ENCODE assay signal across 25 cellular contexts in the genomic region with DNA sequence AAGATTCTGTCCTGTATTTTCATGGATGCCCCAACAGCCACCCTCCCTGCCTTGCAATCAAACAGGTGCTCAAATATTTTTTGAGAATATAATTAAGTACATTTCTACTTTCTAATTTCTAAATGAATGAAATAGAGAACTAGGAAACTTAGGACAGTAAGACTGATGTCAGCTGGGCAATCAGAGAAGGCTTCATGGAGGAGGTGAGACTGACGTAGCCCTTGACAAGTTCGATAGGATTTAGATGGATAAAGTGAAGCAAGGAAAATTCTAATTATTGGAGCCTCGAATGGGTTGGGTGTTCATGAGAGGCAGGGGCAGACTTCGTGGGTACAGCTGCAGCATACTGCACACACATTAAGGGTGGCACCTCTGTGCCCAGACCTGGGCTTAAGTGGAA. TPM values are rescaled to one million over a fixed set of nuclear protein-coding genes. Genes with fewer than 3 reads are reported as not detected.
DNase-seq lines count a peak whose midpoint lies in the region; ATAC-seq, FAIRE-seq and TF ChIP-seq lines count a peak whose summit lies in the region.
"Had no signal": no experiment of that assay in that cellular context is flagged by ENCODE, and none has a peak within 500 bp of the region (broad histone marks: within the 10 kb centered on the region; RNA-seq: fewer than 3 reads in every experiment).

No MANE protein-coding gene starts in this region.

- H3K9me3 Mint-ChIP-seq in effector memory CD8-positive, alpha-beta T cell, result no peaks in the 10 kb centered on the region
- H3K9me3 Mint-ChIP-seq: IgD-negative memory B cell had no signal

- no peak for FAIRE-seq in A549 (lab: Jason Lieb, UNC)
- FAIRE-seq: GM12878, HTR-8/SVneo had no signal

- H3K27ac ChIP-seq in A549 (peak overlapping the region; percentile 78 to 97), BLaER1 (peak overlapping the region; percentile 73)

- DNase-seq in A549 (ENCODE audit: low read depth in 1 of 2, low spot score in 1 of 2) (no peak), T-helper 17 cell (no peak), posterior vena cava (ENCODE audit: low spot score) (peak; percentile 4)
- no peak for DNase-seq in effector memory CD8-positive, alpha-beta T cell
- DNase-seq in stimulated activated CD8-positive, alpha-beta memory T cell treated with anti-CD3 and anti-CD28 coated beads, Interleukin-4, amount 100 ng/mL, for 48 hours, result no peak
- DNase-seq: AML-193, COR-L47, DMS153, GF-D8, GOT3, Kasumi-1, MG63, NCI-H1048, NCI-H1436 treated with DMSO at 0.1 percent for 48 hours, NCI-H2029, NCI-H345, NCI-H524 treated with DMSO at 0.1 percent for 48 hours, SHP77 treated with DMSO at 0.1 percent for 48 hours, SK-N-SH had no signal

- H3K4me1 Mint-ChIP-seq in T-helper 17 cell, result peaks cover 20% of the 10 kb centered on the region
- H3K4me1 Mint-ChIP-seq in effector memory CD8-positive, alpha-beta T cell (ENCODE audit: low read depth in 2 of 2), result peaks cover 10% of the 10 kb centered on the region in 2 donors

- WGBS in A549 (ENCODE audit: missing lambda C conversion rate), result 85% methylated on average over 4 of the region's 4 CpGs

- TF ChIP-seq POLR2A in A549 (IDR thresholded peaks at IDR 0.05; ENCODE audit: low read length), result no peak

- H3K4me1 ChIP-seq in A549 (peaks cover 55% of the 10 kb centered on the region), BLaER1 (peaks cover 62% of the 10 kb centered on the region)

- peak overlapping the region; percentile 14 for H3K27ac Mint-ChIP-seq in T-helper 17 cell
- H3K27ac Mint-ChIP-seq in effector memory CD8-positive, alpha-beta T cell, result no peak overlapping the region

- H3K4me2 ChIP-seq in A549, result no peak overlapping the region
- peak overlapping the region; percentile 90 for H3K4me2 ChIP-seq in BLaER1
- H3K4me2 ChIP-seq: SK-N-SH had no signal

- H3K36me3 ChIP-seq in BLaER1, result no peaks in the 10 kb centered on the region
- H3K36me3 ChIP-seq: MG63 had no signal

- TF ChIP-seq RAD21 in A549 (conservative IDR thresholded peaks at IDR 0.05 in 1 of 2, IDR thresholded peaks at IDR 0.05 in 1 of 2), result no peak

- no peaks in the 10 kb centered on the region for H3K27me3 Mint-ChIP-seq in T-helper 17 cell
- H3K27me3 Mint-ChIP-seq in effector memory CD8-positive, alpha-beta T cell, result no peaks in the 10 kb centered on the region
- H3K27me3 Mint-ChIP-seq: IgD-negative memory B cell had no signal

- peaks cover 3% of the 10 kb centered on the region for H3K36me3 Mint-ChIP-seq in T-helper 17 cell (ENCODE audit: low read depth)
- peaks cover 12% of the 10 kb centered on the region for H3K36me3 Mint-ChIP-seq in effector memory CD8-positive, alpha-beta T cell (ENCODE audit: insufficient read depth)

- ATAC-seq in A549, result no peak
- ATAC-seq in T-helper 17 cell, result no peak
- no peak for ATAC-seq in effector memory CD8-positive, alpha-beta T cell (replicated peaks)
- no peak for ATAC-seq in GM18909 (IDR thresholded peaks at IDR 0.05; ENCODE audit: poor library complexity, unreplicated experiment)
- ATAC-seq: GM12878, HCT116 had no signal

- TF ChIP-seq CTCF in A549 (IDR thresholded peaks at IDR 0.05), result no peak

- CTCF ChIA-PET in A549 (lab: Yijun Ruan, JAX), result interaction anchor here (0.9 to 5.8 kb wide), 8 partner anchors 11 to 438 kb away, joined by 3 to 31 read pairs (median 5); no protein-coding TSS in a partner anchor

- H3K4me3 ChIP-seq in A549 (no peak overlapping the region), BLaER1 (no peak overlapping the region)
- H3K4me3 ChIP-seq: GM12878, MG63 had no signal

- POLR2A ChIA-PET in A549 (lab: Yijun Ruan, JAX), result no interaction called here

- H3K27me3 ChIP-seq in BLaER1, result no peaks in the 10 kb centered on the region
- H3K27me3 ChIP-seq: MG63 had no signal

- TF ChIP-seq EP300 in A549 (IDR thresholded peaks at IDR 0.05), result no peak

- no peaks in the 10 kb centered on the region for H3K9me3 ChIP-seq in A549
- no peaks in the 10 kb centered on the region for H3K9me3 ChIP-seq in BLaER1
- no peaks in the 10 kb centered on the region for H3K9me3 ChIP-seq in T-helper 17 cell (ENCODE audit: control insufficient read depth, low read length, poor library complexity, severe bottlenecking)
- H3K9me3 ChIP-seq: MG63, SK-N-SH had no signal

- H4K20me1 ChIP-seq in BLaER1, result no peaks in the 10 kb centered on the region

- intact Hi-C loops in posterior vena cava (cut with DNase I), result no loop called here

- no peak overlapping the region for H3K4me3 Mint-ChIP-seq in T-helper 17 cell
- no peak overlapping the region for H3K4me3 Mint-ChIP-seq in effector memory CD8-positive, alpha-beta T cell

- H3K9ac ChIP-seq in BLaER1, result peak overlapping the region; percentile 18; the same call in 1 of the 2 replicates
- H3K9ac ChIP-seq: SK-N-SH had no signal

TF ChIP-seq in A549, 52 proteins besides CTCF, POLR2A, EP300 and RAD21:
- TF ChIP-seq ZFP36 (IDR thresholded peaks at IDR 0.05; ENCODE audit: borderline replicate concordance, partially characterized antibody) (peak; percentile 82), CBX2 (IDR thresholded peaks at IDR 0.05; ENCODE audit: borderline replicate concordance, low read depth) (no peak)

RNA-seq across cellular contexts. Expression of a gene that starts 36.0 kb away (rescaled TPM):
- polyA plus RNA-seq in A549 (2011; rRNA removed) (1.2 and 1.7 TPM in 2 replicates), A549 (2017; fragmentation: RNase III; extraction: RNeasy Plus Mini Kit Qiagen cat#74134 plus additional on column Dnase treatment) (0.67 to 0.76 TPM (median 0.70 TPM) in 3 replicates)
- polyA plus RNA-seq in A549 (2012; cell fraction: cytosol; rRNA removed), result 1.2 and 1.5 TPM in 2 replicates
- polyA plus RNA-seq in A549 (2012; cell fraction: nucleus; rRNA removed), result 0.82 and 0.83 TPM in 2 replicates
- 1.6 and 2.7 TPM in 2 replicates for polyA minus RNA-seq in A549 (2011; rRNA and poly(A)+ RNA removed)
- total RNA-seq in T-helper 17 cell (1 to 10 TPM; 6.1 to 6.3 TPM), posterior vena cava (1 to 10 TPM; 4.6 to 5.6 TPM)
